ENCODE assay signal across 1 cellular context in the genomic region with DNA sequence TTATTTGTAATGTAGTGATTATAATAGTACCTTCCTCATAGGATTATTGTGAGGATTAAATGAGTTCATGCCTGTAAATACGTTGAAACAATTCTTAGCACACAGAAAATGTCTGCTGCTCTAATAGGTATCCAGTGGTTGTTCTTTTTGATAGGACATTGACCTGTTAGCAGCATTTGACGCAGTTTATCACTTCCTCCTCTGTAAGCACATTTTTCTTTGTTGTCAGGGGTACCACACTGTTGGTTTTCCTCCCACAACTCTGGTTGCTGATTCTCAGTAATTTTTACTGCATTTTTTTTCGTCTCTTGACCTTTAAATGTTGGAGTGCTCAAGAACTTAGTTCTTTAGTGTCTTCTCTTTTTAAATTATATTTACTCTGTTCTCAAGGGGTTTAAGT.
TF ChIP-seq lines count a peak whose summit lies in the region.

No MANE protein-coding gene starts in this region.

TF ChIP-seq in GM23338, 12 proteins besides CTCF, POLR2A, EP300 and RAD21 (continued from another document):
- TF ChIP-seq, protein P1, sequence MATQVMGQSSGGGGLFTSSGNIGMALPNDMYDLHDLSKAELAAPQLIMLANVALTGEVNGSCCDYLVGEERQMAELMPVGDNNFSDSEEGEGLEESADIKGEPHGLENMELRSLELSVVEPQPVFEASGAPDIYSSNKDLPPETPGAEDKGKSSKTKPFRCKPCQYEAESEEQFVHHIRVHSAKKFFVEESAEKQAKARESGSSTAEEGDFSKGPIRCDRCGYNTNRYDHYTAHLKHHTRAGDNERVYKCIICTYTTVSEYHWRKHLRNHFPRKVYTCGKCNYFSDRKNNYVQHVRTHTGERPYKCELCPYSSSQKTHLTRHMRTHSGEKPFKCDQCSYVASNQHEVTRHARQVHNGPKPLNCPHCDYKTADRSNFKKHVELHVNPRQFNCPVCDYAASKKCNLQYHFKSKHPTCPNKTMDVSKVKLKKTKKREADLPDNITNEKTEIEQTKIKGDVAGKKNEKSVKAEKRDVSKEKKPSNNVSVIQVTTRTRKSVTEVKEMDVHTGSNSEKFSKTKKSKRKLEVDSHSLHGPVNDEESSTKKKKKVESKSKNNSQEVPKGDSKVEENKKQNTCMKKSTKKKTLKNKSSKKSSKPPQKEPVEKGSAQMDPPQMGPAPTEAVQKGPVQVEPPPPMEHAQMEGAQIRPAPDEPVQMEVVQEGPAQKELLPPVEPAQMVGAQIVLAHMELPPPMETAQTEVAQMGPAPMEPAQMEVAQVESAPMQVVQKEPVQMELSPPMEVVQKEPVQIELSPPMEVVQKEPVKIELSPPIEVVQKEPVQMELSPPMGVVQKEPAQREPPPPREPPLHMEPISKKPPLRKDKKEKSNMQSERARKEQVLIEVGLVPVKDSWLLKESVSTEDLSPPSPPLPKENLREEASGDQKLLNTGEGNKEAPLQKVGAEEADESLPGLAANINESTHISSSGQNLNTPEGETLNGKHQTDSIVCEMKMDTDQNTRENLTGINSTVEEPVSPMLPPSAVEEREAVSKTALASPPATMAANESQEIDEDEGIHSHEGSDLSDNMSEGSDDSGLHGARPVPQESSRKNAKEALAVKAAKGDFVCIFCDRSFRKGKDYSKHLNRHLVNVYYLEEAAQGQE (IDR thresholded peaks at IDR 0.05; ENCODE audit: unreplicated experiment): no peak
- TF ChIP-seq JUNB (IDR thresholded peaks at IDR 0.05; ENCODE audit: unreplicated experiment): no peak
- no peak for TF ChIP-seq EZH2 (IDR thresholded peaks at IDR 0.05; ENCODE audit: low read depth, unreplicated experiment)
- TF ChIP-seq ZNF331 (CRISPR knock-in tag; IDR thresholded peaks at IDR 0.05; ENCODE audit: low read depth): no peak
- TF ChIP-seq ZNF114 (CRISPR knock-in tag; IDR thresholded peaks at IDR 0.05): no peak
- TF ChIP-seq STAT1 (IDR thresholded peaks at IDR 0.05; ENCODE audit: unreplicated experiment): no peak
- TF ChIP-seq, protein P2, sequence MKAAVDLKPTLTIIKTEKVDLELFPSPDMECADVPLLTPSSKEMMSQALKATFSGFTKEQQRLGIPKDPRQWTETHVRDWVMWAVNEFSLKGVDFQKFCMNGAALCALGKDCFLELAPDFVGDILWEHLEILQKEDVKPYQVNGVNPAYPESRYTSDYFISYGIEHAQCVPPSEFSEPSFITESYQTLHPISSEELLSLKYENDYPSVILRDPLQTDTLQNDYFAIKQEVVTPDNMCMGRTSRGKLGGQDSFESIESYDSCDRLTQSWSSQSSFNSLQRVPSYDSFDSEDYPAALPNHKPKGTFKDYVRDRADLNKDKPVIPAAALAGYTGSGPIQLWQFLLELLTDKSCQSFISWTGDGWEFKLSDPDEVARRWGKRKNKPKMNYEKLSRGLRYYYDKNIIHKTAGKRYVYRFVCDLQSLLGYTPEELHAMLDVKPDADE (IDR thresholded peaks at IDR 0.05): no peak
